Comparison of ENCODE assay signal across 9 cellular contexts in genomic region chr5:124906339-124907097, GRCh38.
DNase-seq lines count a peak whose midpoint lies in the region; ATAC-seq and TF ChIP-seq lines count a peak whose summit lies in the region.
"Had no signal": no experiment of that assay in that cellular context is flagged by ENCODE, and none has a peak within 500 bp of the region (broad histone marks: within the 10 kb centered on the region; RNA-seq: fewer than 3 reads in every experiment).

No MANE protein-coding gene starts in this region.

- ATAC-seq in HG02610 (IDR thresholded peaks at IDR 0.05; ENCODE audit: unreplicated experiment), result no peak
- no peak for ATAC-seq in GM18870 (IDR thresholded peaks at IDR 0.05; ENCODE audit: unreplicated experiment)

- H3K27ac ChIP-seq in substantia nigra (ENCODE audit: low read depth, low read length, poor library complexity, severe bottlenecking), result peak overlapping the region; percentile 91
- H3K27ac ChIP-seq: epithelial cell of prostate had no signal

- CTCF ChIA-PET in MCF 10A (lab: Yijun Ruan, JAX), result interaction anchor here (0.7 to 1.0 kb wide), 3 partner anchors 113 to 1399 kb away, joined by 3 read pairs; no protein-coding TSS in a partner anchor

- H3K4me3 Mint-ChIP-seq in MCF 10A (ENCODE audit: unreplicated experiment), result peak overlapping the region; percentile 8

- POLR2A ChIA-PET in MCF 10A (lab: Yijun Ruan, JAX), result interaction anchor here (0.7 to 3.1 kb wide), 11 partner anchors 17 to 577 kb away, joined by 3 to 11 read pairs (median 3); partner anchors contain the start of gene ZNF608

- no peak for TF ChIP-seq CTCF in MCF 10A (IDR thresholded peaks at IDR 0.05; ENCODE audit: unreplicated experiment)

- H3K4me1 Mint-ChIP-seq in MCF 10A (ENCODE audit: insufficient read depth, unreplicated experiment), result peaks cover 35% of the 10 kb centered on the region

- DNase-seq in COR-L47 (lab: John Stamatoyannopoulos, UW) (peak; percentile 62), NCI-H2081 treated with DMSO at 0.1 percent for 48 hours (lab: John Stamatoyannopoulos, UW) (peak; percentile 69), MCF 10A (ENCODE audit: unreplicated experiment) (peak; percentile 96), kidney glomerular epithelial cell (lab: John Stamatoyannopoulos, UW) (peak; percentile 32), substantia nigra (lab: John Stamatoyannopoulos, UW) (peak in 44 of 49 donors; percentile 7 to 90 (median 64)), T1000 (lab: John Stamatoyannopoulos, UW) (no peak)

- H3K27ac Mint-ChIP-seq in MCF 10A (ENCODE audit: low read depth, unreplicated experiment), result peak overlapping the region; percentile 90

- no peaks in the 10 kb centered on the region for H3K27me3 Mint-ChIP-seq in MCF 10A (ENCODE audit: insufficient read depth, unreplicated experiment)

- no peaks in the 10 kb centered on the region for H3K9me3 Mint-ChIP-seq in MCF 10A (ENCODE audit: unreplicated experiment)

- no TSS peak for BruUV-seq in MCF 10A (replicated peaks; lab: Mats Ljungman, UMichigan)

- intact Hi-C loops in MCF 10A (cut with micrococcal nuclease), result loop anchor here (5.0 to 10.0 kb wide), 3 partner anchors 159 to 1232 kb away; partner anchors contain the start of gene ZNF608

- H3K36me3 Mint-ChIP-seq in MCF 10A (ENCODE audit: insufficient read depth, unreplicated experiment), result no peaks in the 10 kb centered on the region
